Comparison of ENCODE assay signal across 1 cellular context in the genomic region with DNA sequence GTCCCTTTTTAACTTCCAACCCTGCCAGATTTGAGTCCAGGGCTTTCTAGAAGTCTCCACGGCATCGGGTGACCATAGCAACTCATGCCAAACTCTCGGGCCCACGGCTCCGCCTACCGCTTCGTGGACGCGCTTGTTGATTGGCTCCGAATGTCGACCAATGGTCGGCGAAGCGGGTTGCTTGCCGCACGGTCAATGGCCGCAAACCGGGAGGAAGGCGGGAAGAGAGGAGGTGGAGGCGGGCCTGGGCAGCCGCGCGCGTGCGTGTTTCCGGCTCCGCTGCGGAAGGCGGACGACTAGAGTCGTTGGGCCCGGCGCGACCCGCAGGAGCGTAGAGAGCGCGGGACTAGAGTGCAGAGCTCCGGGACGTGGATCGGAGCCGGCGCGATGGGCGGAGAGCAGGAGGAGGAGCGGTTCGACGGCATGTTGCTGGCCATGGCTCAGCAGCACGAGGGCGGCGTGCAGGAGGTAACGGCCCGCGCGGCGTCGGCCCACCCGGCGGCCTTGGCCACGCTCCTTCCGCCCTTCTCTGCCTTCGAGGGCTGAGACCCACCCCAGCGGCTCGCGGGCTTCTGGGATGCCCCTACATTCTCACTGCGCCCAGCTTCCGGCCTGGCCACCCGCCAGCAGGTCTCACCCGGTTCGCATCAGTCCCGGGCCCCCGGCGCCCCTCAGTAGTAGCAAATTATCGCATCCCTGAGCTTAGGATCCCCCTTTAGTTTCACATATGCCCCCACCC.
TF ChIP-seq lines count a peak whose summit lies in the region.

A gene (plus strand): TSS at position 282 of the 739 bp plus-strand sequence. CDS start 106 bp downstream, at position 388.

TF ChIP-seq in HepG2, 621 proteins besides CTCF, POLR2A, EP300 and RAD21 (continued from another document and continues in another):
- TF ChIP-seq, protein P1, sequence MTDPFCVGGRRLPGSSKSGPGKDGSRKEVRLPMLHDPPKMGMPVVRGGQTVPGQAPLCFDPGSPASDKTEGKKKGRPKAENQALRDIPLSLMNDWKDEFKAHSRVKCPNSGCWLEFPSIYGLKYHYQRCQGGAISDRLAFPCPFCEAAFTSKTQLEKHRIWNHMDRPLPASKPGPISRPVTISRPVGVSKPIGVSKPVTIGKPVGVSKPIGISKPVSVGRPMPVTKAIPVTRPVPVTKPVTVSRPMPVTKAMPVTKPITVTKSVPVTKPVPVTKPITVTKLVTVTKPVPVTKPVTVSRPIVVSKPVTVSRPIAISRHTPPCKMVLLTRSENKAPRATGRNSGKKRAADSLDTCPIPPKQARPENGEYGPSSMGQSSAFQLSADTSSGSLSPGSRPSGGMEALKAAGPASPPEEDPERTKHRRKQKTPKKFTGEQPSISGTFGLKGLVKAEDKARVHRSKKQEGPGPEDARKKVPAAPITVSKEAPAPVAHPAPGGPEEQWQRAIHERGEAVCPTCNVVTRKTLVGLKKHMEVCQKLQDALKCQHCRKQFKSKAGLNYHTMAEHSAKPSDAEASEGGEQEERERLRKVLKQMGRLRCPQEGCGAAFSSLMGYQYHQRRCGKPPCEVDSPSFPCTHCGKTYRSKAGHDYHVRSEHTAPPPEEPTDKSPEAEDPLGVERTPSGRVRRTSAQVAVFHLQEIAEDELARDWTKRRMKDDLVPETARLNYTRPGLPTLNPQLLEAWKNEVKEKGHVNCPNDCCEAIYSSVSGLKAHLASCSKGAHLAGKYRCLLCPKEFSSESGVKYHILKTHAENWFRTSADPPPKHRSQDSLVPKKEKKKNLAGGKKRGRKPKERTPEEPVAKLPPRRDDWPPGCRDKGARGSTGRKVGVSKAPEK (CRISPR knock-in tag; IDR thresholded peaks at IDR 0.05; ENCODE audit: borderline replicate concordance), result no peak
- TF ChIP-seq KDM6A (CRISPR knock-in tag; IDR thresholded peaks at IDR 0.05; ENCODE audit: low read depth) (no peak), TSC22D2 (CRISPR knock-in tag; IDR thresholded peaks at IDR 0.05; ENCODE audit: borderline replicate concordance) (no peak; the same call in 1 of the 2 replicates), XBP1 (CRISPR knock-in tag; IDR thresholded peaks at IDR 0.05) (no peak), TOPORS (CRISPR knock-in tag; IDR thresholded peaks at IDR 0.05) (peak; percentile 85), FIP1L1 (IDR thresholded peaks at IDR 0.05; ENCODE audit: borderline replicate concordance, insufficient read depth, low read depth, low read length) (peak; percentile 40; the same call in 1 of the 2 replicates), ZNF317 (CRISPR knock-in tag; IDR thresholded peaks at IDR 0.05) (peak; percentile 84), POLR2AphosphoS2 (IDR thresholded peaks at IDR 0.05; ENCODE audit: low read depth, low read length) (no peak), ZNF768 (CRISPR knock-in tag; IDR thresholded peaks at IDR 0.05) (peak; percentile 69), FOXA1 (IDR thresholded peaks at IDR 0.05) (no peak), FOXA1 (CRISPR knock-in tag; IDR thresholded peaks at IDR 0.05) (peak; percentile 15; the same call in 1 of the 2 replicates), KDM1A (CRISPR knock-in tag; IDR thresholded peaks at IDR 0.05) (no peak), DPF2 (CRISPR knock-in tag; IDR thresholded peaks at IDR 0.05; ENCODE audit: borderline replicate concordance, low read depth) (no peak), CBX5 (CRISPR knock-in tag; IDR thresholded peaks at IDR 0.05; ENCODE audit: borderline replicate concordance) (no peak), KLF9 (CRISPR knock-in tag; IDR thresholded peaks at IDR 0.05; ENCODE audit: low read depth) (no peak), DR1 (CRISPR knock-in tag; IDR thresholded peaks at IDR 0.05) (peak; percentile 90), ZNF501 (CRISPR knock-in tag; IDR thresholded peaks at IDR 0.05) (peak; percentile 80), ZBTB38 (CRISPR knock-in tag; IDR thresholded peaks at IDR 0.05) (peak; percentile 79), SMARCE1 (IDR thresholded peaks at IDR 0.05; ENCODE audit: borderline replicate concordance) (no peak), RFX1 (IDR thresholded peaks at IDR 0.05) (peak; percentile 87), ZBTB7A (CRISPR knock-in tag; IDR thresholded peaks at IDR 0.05) (no peak; the same call in 1 of the 2 replicates), RBM39 (IDR thresholded peaks at IDR 0.05; ENCODE audit: low read depth, low read length, poor library complexity, severe bottlenecking) (peak; percentile 69), YEATS4 (CRISPR knock-in tag; IDR thresholded peaks at IDR 0.05; ENCODE audit: borderline replicate concordance) (peak; percentile 83), KMT2B (CRISPR knock-in tag; IDR thresholded peaks at IDR 0.05) (peak; percentile 90), ZNF878 (CRISPR knock-in tag; IDR thresholded peaks at IDR 0.05) (no peak), ZNF557 (CRISPR knock-in tag; IDR thresholded peaks at IDR 0.05) (no peak), FOXM1 (CRISPR knock-in tag; IDR thresholded peaks at IDR 0.05) (no peak), REXO4 (CRISPR knock-in tag; IDR thresholded peaks at IDR 0.05; ENCODE audit: borderline replicate concordance) (no peak; the same call in 1 of the 2 replicates), ZNF891 (CRISPR knock-in tag; IDR thresholded peaks at IDR 0.05) (peak; percentile 78; the same call in 1 of the 2 replicates)
- TF ChIP-seq, protein P2, sequence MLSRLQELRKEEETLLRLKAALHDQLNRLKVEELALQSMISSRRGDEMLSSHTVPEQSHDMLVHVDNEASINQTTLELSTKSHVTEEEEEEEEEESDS (CRISPR knock-in tag; IDR thresholded peaks at IDR 0.05; ENCODE audit: borderline replicate concordance), result no peak
- TF ChIP-seq, protein P3, sequence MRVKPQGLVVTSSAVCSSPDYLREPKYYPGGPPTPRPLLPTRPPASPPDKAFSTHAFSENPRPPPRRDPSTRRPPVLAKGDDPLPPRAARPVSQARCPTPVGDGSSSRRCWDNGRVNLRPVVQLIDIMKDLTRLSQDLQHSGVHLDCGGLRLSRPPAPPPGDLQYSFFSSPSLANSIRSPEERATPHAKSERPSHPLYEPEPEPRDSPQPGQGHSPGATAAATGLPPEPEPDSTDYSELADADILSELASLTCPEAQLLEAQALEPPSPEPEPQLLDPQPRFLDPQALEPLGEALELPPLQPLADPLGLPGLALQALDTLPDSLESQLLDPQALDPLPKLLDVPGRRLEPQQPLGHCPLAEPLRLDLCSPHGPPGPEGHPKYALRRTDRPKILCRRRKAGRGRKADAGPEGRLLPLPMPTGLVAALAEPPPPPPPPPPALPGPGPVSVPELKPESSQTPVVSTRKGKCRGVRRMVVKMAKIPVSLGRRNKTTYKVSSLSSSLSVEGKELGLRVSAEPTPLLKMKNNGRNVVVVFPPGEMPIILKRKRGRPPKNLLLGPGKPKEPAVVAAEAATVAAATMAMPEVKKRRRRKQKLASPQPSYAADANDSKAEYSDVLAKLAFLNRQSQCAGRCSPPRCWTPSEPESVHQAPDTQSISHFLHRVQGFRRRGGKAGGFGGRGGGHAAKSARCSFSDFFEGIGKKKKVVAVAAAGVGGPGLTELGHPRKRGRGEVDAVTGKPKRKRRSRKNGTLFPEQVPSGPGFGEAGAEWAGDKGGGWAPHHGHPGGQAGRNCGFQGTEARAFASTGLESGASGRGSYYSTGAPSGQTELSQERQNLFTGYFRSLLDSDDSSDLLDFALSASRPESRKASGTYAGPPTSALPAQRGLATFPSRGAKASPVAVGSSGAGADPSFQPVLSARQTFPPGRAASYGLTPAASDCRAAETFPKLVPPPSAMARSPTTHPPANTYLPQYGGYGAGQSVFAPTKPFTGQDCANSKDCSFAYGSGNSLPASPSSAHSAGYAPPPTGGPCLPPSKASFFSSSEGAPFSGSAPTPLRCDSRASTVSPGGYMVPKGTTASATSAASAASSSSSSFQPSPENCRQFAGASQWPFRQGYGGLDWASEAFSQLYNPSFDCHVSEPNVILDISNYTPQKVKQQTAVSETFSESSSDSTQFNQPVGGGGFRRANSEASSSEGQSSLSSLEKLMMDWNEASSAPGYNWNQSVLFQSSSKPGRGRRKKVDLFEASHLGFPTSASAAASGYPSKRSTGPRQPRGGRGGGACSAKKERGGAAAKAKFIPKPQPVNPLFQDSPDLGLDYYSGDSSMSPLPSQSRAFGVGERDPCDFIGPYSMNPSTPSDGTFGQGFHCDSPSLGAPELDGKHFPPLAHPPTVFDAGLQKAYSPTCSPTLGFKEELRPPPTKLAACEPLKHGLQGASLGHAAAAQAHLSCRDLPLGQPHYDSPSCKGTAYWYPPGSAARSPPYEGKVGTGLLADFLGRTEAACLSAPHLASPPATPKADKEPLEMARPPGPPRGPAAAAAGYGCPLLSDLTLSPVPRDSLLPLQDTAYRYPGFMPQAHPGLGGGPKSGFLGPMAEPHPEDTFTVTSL (CRISPR knock-in tag; IDR thresholded peaks at IDR 0.05; ENCODE audit: borderline replicate concordance), result peak; percentile 47; the same call in 1 of the 2 replicates
- TF ChIP-seq, protein P4, sequence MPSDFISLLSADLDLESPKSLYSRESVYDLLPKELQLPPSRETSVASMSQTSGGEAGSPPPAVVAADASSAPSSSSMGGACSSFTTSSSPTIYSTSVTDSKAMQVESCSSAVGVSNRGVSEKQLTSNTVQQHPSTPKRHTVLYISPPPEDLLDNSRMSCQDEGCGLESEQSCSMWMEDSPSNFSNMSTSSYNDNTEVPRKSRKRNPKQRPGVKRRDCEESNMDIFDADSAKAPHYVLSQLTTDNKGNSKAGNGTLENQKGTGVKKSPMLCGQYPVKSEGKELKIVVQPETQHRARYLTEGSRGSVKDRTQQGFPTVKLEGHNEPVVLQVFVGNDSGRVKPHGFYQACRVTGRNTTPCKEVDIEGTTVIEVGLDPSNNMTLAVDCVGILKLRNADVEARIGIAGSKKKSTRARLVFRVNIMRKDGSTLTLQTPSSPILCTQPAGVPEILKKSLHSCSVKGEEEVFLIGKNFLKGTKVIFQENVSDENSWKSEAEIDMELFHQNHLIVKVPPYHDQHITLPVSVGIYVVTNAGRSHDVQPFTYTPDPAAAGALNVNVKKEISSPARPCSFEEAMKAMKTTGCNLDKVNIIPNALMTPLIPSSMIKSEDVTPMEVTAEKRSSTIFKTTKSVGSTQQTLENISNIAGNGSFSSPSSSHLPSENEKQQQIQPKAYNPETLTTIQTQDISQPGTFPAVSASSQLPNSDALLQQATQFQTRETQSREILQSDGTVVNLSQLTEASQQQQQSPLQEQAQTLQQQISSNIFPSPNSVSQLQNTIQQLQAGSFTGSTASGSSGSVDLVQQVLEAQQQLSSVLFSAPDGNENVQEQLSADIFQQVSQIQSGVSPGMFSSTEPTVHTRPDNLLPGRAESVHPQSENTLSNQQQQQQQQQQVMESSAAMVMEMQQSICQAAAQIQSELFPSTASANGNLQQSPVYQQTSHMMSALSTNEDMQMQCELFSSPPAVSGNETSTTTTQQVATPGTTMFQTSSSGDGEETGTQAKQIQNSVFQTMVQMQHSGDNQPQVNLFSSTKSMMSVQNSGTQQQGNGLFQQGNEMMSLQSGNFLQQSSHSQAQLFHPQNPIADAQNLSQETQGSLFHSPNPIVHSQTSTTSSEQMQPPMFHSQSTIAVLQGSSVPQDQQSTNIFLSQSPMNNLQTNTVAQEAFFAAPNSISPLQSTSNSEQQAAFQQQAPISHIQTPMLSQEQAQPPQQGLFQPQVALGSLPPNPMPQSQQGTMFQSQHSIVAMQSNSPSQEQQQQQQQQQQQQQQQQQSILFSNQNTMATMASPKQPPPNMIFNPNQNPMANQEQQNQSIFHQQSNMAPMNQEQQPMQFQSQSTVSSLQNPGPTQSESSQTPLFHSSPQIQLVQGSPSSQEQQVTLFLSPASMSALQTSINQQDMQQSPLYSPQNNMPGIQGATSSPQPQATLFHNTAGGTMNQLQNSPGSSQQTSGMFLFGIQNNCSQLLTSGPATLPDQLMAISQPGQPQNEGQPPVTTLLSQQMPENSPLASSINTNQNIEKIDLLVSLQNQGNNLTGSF (CRISPR knock-in tag; IDR thresholded peaks at IDR 0.05), result peak; percentile 89
- TF ChIP-seq, protein P5, sequence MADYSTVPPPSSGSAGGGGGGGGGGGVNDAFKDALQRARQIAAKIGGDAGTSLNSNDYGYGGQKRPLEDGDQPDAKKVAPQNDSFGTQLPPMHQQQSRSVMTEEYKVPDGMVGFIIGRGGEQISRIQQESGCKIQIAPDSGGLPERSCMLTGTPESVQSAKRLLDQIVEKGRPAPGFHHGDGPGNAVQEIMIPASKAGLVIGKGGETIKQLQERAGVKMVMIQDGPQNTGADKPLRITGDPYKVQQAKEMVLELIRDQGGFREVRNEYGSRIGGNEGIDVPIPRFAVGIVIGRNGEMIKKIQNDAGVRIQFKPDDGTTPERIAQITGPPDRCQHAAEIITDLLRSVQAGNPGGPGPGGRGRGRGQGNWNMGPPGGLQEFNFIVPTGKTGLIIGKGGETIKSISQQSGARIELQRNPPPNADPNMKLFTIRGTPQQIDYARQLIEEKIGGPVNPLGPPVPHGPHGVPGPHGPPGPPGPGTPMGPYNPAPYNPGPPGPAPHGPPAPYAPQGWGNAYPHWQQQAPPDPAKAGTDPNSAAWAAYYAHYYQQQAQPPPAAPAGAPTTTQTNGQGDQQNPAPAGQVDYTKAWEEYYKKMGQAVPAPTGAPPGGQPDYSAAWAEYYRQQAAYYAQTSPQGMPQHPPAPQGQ (CRISPR knock-in tag; IDR thresholded peaks at IDR 0.05; ENCODE audit: borderline replicate concordance), result no peak
- TF ChIP-seq, protein P6, sequence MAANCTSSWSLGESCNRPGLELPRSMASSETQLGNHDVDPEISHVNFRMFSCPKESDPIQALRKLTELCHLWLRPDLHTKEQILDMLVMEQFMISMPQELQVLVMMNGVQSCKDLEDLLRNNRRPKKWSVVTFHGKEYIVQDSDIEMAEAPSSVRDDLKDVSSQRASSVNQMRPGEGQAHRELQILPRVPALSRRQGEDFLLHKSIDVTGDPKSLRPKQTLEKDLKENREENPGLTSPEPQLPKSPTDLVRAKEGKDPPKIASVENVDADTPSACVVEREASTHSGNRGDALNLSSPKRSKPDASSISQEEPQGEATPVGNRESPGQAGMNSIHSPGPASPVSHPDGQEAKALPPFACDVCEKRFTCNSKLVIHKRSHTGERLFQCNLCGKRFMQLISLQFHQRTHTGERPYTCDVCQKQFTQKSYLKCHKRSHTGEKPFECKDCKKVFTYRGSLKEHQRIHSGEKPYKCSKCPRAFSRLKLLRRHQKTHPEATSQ (CRISPR knock-in tag; IDR thresholded peaks at IDR 0.05; ENCODE audit: borderline replicate concordance), result no peak; the same call in 1 of the 2 replicates
- TF ChIP-seq, protein P7, sequence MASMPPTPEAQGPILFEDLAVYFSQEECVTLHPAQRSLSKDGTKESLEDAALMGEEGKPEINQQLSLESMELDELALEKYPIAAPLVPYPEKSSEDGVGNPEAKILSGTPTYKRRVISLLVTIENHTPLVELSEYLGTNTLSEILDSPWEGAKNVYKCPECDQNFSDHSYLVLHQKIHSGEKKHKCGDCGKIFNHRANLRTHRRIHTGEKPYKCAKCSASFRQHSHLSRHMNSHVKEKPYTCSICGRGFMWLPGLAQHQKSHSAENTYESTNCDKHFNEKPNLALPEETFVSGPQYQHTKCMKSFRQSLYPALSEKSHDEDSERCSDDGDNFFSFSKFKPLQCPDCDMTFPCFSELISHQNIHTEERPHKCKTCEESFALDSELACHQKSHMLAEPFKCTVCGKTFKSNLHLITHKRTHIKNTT (CRISPR knock-in tag; IDR thresholded peaks at IDR 0.05), result no peak
- TF ChIP-seq, protein P8, sequence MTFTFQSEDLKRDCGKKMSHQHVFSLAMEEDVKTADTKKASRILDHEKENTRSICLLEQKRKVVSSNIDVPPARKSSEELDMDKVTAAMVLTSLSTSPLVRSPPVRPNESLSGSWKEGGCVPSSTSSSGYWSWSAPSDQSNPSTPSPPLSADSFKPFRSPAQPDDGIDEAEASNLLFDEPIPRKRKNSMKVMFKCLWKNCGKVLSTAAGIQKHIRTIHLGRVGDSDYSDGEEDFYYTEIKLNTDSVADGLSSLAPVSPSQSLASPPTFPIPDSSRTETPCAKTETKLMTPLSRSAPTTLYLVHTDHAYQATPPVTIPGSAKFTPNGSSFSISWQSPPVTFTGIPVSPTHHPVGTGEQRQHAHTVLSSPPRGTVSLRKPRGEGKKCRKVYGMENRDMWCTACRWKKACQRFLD (CRISPR knock-in tag; IDR thresholded peaks at IDR 0.05; ENCODE audit: borderline replicate concordance), result peak; percentile 81; the same call in 1 of the 2 replicates
